Comparison of ENCODE assay signal across 9 cellular contexts in the genomic region with DNA sequence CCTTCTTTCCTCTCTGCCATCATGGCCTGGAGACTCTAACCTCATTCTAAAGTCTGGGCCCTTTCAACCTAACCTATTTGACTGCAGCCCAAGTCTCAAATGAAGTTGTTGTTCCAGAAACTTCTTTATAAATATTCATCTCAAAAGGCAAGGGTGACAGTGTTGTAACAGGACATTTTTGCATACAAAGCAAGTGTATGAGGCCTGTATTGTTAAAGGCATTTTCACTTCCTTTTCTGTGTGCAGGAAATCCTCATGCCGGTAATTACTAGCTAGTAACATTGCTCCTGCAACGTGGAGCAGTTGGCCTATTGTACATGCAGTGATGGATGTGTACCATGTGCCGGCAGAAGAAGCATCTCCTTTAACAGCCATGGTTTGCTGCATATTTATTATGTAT.
A peak's percentile ranks its signal among the peaks of the same experiment; 100 is the strongest.
DNase-seq lines count a peak whose midpoint lies in the region; ATAC-seq and TF ChIP-seq lines count a peak whose summit lies in the region.
"Had no signal": no experiment of that assay in that cellular context is flagged by ENCODE, and none has a peak within 500 bp of the region (broad histone marks: within the 10 kb centered on the region; RNA-seq: fewer than 3 reads in every experiment).

No MANE protein-coding gene starts in this region.

- H3K4me1 ChIP-seq in Karpas-422 (ENCODE audit: low read length), result peaks cover 20% of the 10 kb centered on the region

- peaks cover 4% of the 10 kb centered on the region for H3K9me3 Mint-ChIP-seq in nephron
- H3K9me3 Mint-ChIP-seq: activated CD4-positive, alpha-beta T cell treated with anti-CD3 and anti-CD28 coated beads, Interleukin-2, amount 10 ng/mL, durations not matched to agents 7 days and 5 days had no signal

- peak; percentile 99 for ATAC-seq in HG02623 (IDR thresholded peaks at IDR 0.05; ENCODE audit: unreplicated experiment)
- ATAC-seq in omental fat pad (ENCODE audit: low FRiP score), result no peak

- H3K4me3 Mint-ChIP-seq in nephron, result no peak overlapping the region
- H3K4me3 Mint-ChIP-seq: activated CD4-positive, alpha-beta T cell treated with anti-CD3 and anti-CD28 coated beads, Interleukin-2, amount 10 ng/mL, durations not matched to agents 7 days and 5 days had no signal

- peak overlapping the region; percentile 45 for H3K4me2 ChIP-seq in Karpas-422 (ENCODE audit: low read depth, low read length, poor library complexity, severe bottlenecking)

- peak overlapping the region in 2 of 3 experiments; percentile 47 to 79 for H3K27ac Mint-ChIP-seq in nephron
- H3K27ac Mint-ChIP-seq: activated CD4-positive, alpha-beta T cell treated with anti-CD3 and anti-CD28 coated beads, Interleukin-2, amount 10 ng/mL, durations not matched to agents 7 days and 5 days had no signal

- H3K27ac ChIP-seq in Karpas-422 (ENCODE audit: low read length), result peak overlapping the region; percentile 71
- H3K27ac ChIP-seq: cardiac muscle cell had no signal

- no peaks in the 10 kb centered on the region for H3K79me2 ChIP-seq in Karpas-422 (ENCODE audit: low read length)

- H3K27me3 ChIP-seq in Karpas-422 (ENCODE audit: low read length), result no peaks in the 10 kb centered on the region
- H3K27me3 ChIP-seq: cardiac muscle cell had no signal

- peaks cover 4% of the 10 kb centered on the region for H3K27me3 Mint-ChIP-seq in nephron (ENCODE audit: low read depth)

- H4K20me1 ChIP-seq in Karpas-422 (ENCODE audit: insufficient read depth, low read depth, low read length), result no peaks in the 10 kb centered on the region

- no peak overlapping the region for H3K9ac ChIP-seq in Karpas-422 (ENCODE audit: low read length)

- H3K36me3 Mint-ChIP-seq in nephron (ENCODE audit: low read depth), result no peaks in the 10 kb centered on the region

- H3K4me3 ChIP-seq in Karpas-422 (ENCODE audit: low read length), result 0 out of 2 replicates have a peak overlapping the region, but pooled peaks have one; percentile 3
- H3K4me3 ChIP-seq: cardiac muscle cell had no signal

- DNase-seq in GM19238 (ENCODE audit: insufficient read length, low spot score), result peak; percentile 2
- DNase-seq in Karpas-422, result peak; percentile 82
- no peak for DNase-seq in GM03348 (ENCODE audit: low spot score)
- no peak for DNase-seq in activated CD4-positive, alpha-beta T cell treated with anti-CD3 and anti-CD28 coated beads, Interleukin-2, amount 50 U/mL, for 1 hour
- no peak for DNase-seq in omental fat pad (ENCODE audit: low spot score)
- DNase-seq: activated CD4-positive, alpha-beta T cell treated with anti-CD3 and anti-CD28 coated beads, Interleukin-2, amount 10 ng/mL, durations not matched to agents 7 days and 5 days had no signal

- TF ChIP-seq CTCF in nephron (IDR thresholded peaks at IDR 0.05; ENCODE audit: unreplicated experiment in 3 of 3) (no peak), omental fat pad (IDR thresholded peaks at IDR 0.05) (no peak)

- H3K4me1 Mint-ChIP-seq in nephron, result peaks cover 33% of the 10 kb centered on the region

- H2AFZ ChIP-seq in Karpas-422 (ENCODE audit: low read length), result peak overlapping the region; percentile 60

- no peaks in the 10 kb centered on the region for H3K36me3 ChIP-seq in Karpas-422 (ENCODE audit: insufficient read depth, low read length)
- H3K36me3 ChIP-seq: cardiac muscle cell had no signal

- no peaks in the 10 kb centered on the region for H3K9me3 ChIP-seq in Karpas-422 (ENCODE audit: low read length)

- no peaks in the 10 kb centered on the region for H3K9me2 ChIP-seq in Karpas-422 (replicated peaks; ENCODE audit: insufficient read depth, low read length)

Comparison
In these comparisons a context has a peak if more than half of its experiments do, and no peak if none do; other contexts are left out.
1. DNase-seq: peak in GM19238 (single experiment) and Karpas-422 (single experiment); none in GM03348 (single experiment), activated CD4-positive, alpha-beta T cell treated with anti-CD3 and anti-CD28 coated beads, Interleukin-2, amount 50 U/mL, for 1 hour (single experiment) and omental fat pad (single experiment).